ENCODE assay signal across 13 cellular contexts in genomic region chr12:79251356-79251755, GRCh38.
"Had no signal": no experiment of that assay in that cellular context is flagged by ENCODE, and none has a peak within 500 bp of the region (broad histone marks: within the 10 kb centered on the region; RNA-seq: fewer than 3 reads in every experiment).

No MANE protein-coding gene starts in this region.

- H3K4me3 ChIP-seq: lung, pancreas, sigmoid colon had no signal

- DNase-seq: activated CD4-positive, alpha-beta memory T cell treated with anti-CD3 and anti-CD28 coated beads for 36 hours; activated CD4-positive, alpha-beta T cell treated with anti-CD3 and anti-CD28 coated beads for 1 hour; activated naive CD4-positive, alpha-beta T cell treated with anti-CD3 and anti-CD28 coated beads, Interleukin-2, amount 10 ng/mL, durations not matched to agents 7 days and 5 days; activated T-cell treated with anti-CD3 and anti-CD28 coated beads, Interleukin-2, amount 50 U/mL, for 24 hours; effector memory CD4-positive, alpha-beta T cell; islet precursor cell; naive thymus-derived CD8-positive, alpha-beta T cell; pancreas; sigmoid colon; stimulated activated CD4-positive, alpha-beta T cell treated with anti-CD3 and anti-CD28 coated beads, Interleukin-2, amount 100 ng/mL, for 24 hours; SW 1271 had no signal

- ATAC-seq: naive thymus-derived CD8-positive, alpha-beta T cell; pancreas had no signal

- H3K27me3 ChIP-seq: pancreas, sigmoid colon had no signal

- H3K4me1 ChIP-seq: pancreas, sigmoid colon had no signal

- H3K27ac ChIP-seq: epithelial cell of prostate, pancreas, sigmoid colon had no signal

- H3K36me3 ChIP-seq: pancreas, sigmoid colon had no signal

- H3K9me3 ChIP-seq: pancreas, sigmoid colon had no signal
